ENCODE assay signal across 1 cellular context in genomic region chr11:129766858-129767604, GRCh38.
TF ChIP-seq lines count a peak whose summit lies in the region.

No MANE protein-coding gene starts in this region.

TF ChIP-seq in HepG2, 621 proteins besides CTCF, POLR2A, EP300 and RAD21 (continued from another document):
- TF ChIP-seq ZNF850 (CRISPR knock-in tag; conservative IDR thresholded peaks at IDR 0.05) (no peak), SNAI1 (CRISPR knock-in tag; IDR thresholded peaks at IDR 0.05; ENCODE audit: borderline replicate concordance) (no peak), HNF1B (CRISPR knock-in tag; IDR thresholded peaks at IDR 0.05) (0 out of 2 replicates have a peak, but pooled peaks have one; percentile 51), HOXA3 (CRISPR knock-in tag; IDR thresholded peaks at IDR 0.05) (no peak; the same call in 1 of the 2 replicates), TEAD3 (CRISPR knock-in tag; optimal IDR thresholded peaks at IDR 0.05; ENCODE audit: borderline replicate concordance) (peak; percentile 48), HOMEZ (CRISPR knock-in tag; IDR thresholded peaks at IDR 0.05; ENCODE audit: low read depth) (peak; percentile 18; the same call in 1 of the 2 replicates), MAZ (IDR thresholded peaks at IDR 0.05; ENCODE audit: borderline replicate concordance, low read depth, low read length) (no peak), MAZ (CRISPR knock-in tag; IDR thresholded peaks at IDR 0.05; ENCODE audit: low read depth) (no peak), CREM (IDR thresholded peaks at IDR 0.05) (no peak), CREM (CRISPR knock-in tag; IDR thresholded peaks at IDR 0.05) (no peak), ZNF563 (CRISPR knock-in tag; IDR thresholded peaks at IDR 0.05) (no peak), ERF (CRISPR knock-in tag; IDR thresholded peaks at IDR 0.05) (peak; percentile 40; the same call in 1 of the 2 replicates), ZNF260 (CRISPR knock-in tag; IDR thresholded peaks at IDR 0.05; ENCODE audit: borderline replicate concordance, low read depth) (no peak), TBX2 (CRISPR knock-in tag; IDR thresholded peaks at IDR 0.05; ENCODE audit: borderline replicate concordance) (no peak), XRCC5 (optimal IDR thresholded peaks at IDR 0.05; ENCODE audit: low read length) (peak; percentile 68), GATAD2A (CRISPR knock-in tag; IDR thresholded peaks at IDR 0.05) (peak; percentile 46; the same call in 1 of the 2 replicates), ZNF205 (CRISPR knock-in tag; IDR thresholded peaks at IDR 0.05) (0 out of 2 replicates have a peak, but pooled peaks have one; percentile 20), PRMT3 (CRISPR knock-in tag; IDR thresholded peaks at IDR 0.05; ENCODE audit: borderline replicate concordance, low read depth) (no peak), TFDP2 (CRISPR knock-in tag; IDR thresholded peaks at IDR 0.05) (no peak), ZNF644 (CRISPR knock-in tag; IDR thresholded peaks at IDR 0.05; ENCODE audit: low read depth) (0 out of 2 replicates have a peak, but pooled peaks have one; percentile 18), PBX2 (CRISPR knock-in tag; IDR thresholded peaks at IDR 0.05) (no peak), SMC3 (IDR thresholded peaks at IDR 0.05; ENCODE audit: low read length) (peak; percentile 61; the same call in 1 of the 2 replicates), RERE (CRISPR knock-in tag; IDR thresholded peaks at IDR 0.05; ENCODE audit: low read depth) (no peak), ZNF501 (CRISPR knock-in tag; IDR thresholded peaks at IDR 0.05) (0 out of 2 replicates have a peak, but pooled peaks have one; percentile 18), STAG1 (CRISPR knock-in tag; IDR thresholded peaks at IDR 0.05) (peak; percentile 75), ZNF552 (CRISPR knock-in tag; IDR thresholded peaks at IDR 0.05; ENCODE audit: borderline replicate concordance) (no peak), ZNF138 (CRISPR knock-in tag; IDR thresholded peaks at IDR 0.05; ENCODE audit: low read depth) (no peak), CERS6 (CRISPR knock-in tag; IDR thresholded peaks at IDR 0.05) (no peak), ZXDC (CRISPR knock-in tag; IDR thresholded peaks at IDR 0.05) (no peak), MED8 (CRISPR knock-in tag; IDR thresholded peaks at IDR 0.05; ENCODE audit: insufficient replicate concordance) (no peak), ZNF572 (CRISPR knock-in tag; IDR thresholded peaks at IDR 0.05) (0 out of 2 replicates have a peak, but pooled peaks have one; percentile 25), ZNF558 (CRISPR knock-in tag; IDR thresholded peaks at IDR 0.05; ENCODE audit: borderline replicate concordance) (no peak), BCL6 (CRISPR knock-in tag; IDR thresholded peaks at IDR 0.05) (no peak), ZSCAN9 (CRISPR knock-in tag; IDR thresholded peaks at IDR 0.05; ENCODE audit: borderline replicate concordance) (no peak), SSRP1 (CRISPR knock-in tag; IDR thresholded peaks at IDR 0.05) (no peak), ZNF343 (CRISPR knock-in tag; IDR thresholded peaks at IDR 0.05) (no peak), SALL2 (CRISPR knock-in tag; IDR thresholded peaks at IDR 0.05) (no peak), CBX5 (CRISPR knock-in tag; IDR thresholded peaks at IDR 0.05; ENCODE audit: borderline replicate concordance) (no peak), ZBTB26 (CRISPR knock-in tag; IDR thresholded peaks at IDR 0.05; ENCODE audit: borderline replicate concordance) (0 out of 2 replicates have a peak, but pooled peaks have one; percentile 32), SOX5 (CRISPR knock-in tag; IDR thresholded peaks at IDR 0.05; ENCODE audit: borderline replicate concordance) (no peak), ELF3 (CRISPR knock-in tag; IDR thresholded peaks at IDR 0.05) (peak; percentile 37; the same call in 1 of the 2 replicates), ZNF639 (CRISPR knock-in tag; conservative IDR thresholded peaks at IDR 0.05) (no peak), ZNF225 (CRISPR knock-in tag; IDR thresholded peaks at IDR 0.05) (no peak), ELF1 (CRISPR knock-in tag; IDR thresholded peaks at IDR 0.05) (0 out of 2 replicates have a peak, but pooled peaks have one; percentile 28), KLF15 (CRISPR knock-in tag; IDR thresholded peaks at IDR 0.05; ENCODE audit: borderline replicate concordance) (no peak), SAP130 (CRISPR knock-in tag; IDR thresholded peaks at IDR 0.05; ENCODE audit: low read depth) (peak; percentile 24; the same call in 1 of the 2 replicates), KLF6 (CRISPR knock-in tag; IDR thresholded peaks at IDR 0.05) (no peak)
TF ChIP-seq in HepG2: peak in this region for 17.
